8 cellular contexts compared by ENCODE assay signal in the genomic region with DNA sequence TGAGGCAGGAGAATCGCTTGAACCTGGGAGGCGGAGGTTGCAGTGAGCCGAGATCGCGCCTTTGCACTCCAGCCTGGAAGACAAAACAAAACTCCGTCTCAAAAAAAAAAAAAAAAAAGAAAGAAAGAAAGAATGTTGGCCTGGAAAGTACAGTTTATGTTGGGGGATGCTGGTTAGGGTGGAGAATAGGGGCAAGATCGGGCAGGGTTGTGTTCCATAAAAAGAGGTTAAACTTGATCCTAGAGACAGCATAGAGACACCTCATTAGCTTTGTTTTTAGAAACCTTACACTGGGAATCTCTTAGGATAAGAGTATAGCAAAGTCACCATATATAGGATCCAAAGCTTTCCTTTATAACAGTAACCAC. TPM values are rescaled to one million over a fixed set of nuclear protein-coding genes. Genes with fewer than 3 reads are reported as not detected.
DNase-seq lines count a peak whose midpoint lies in the region; ATAC-seq and TF ChIP-seq lines count a peak whose summit lies in the region.

No MANE protein-coding gene starts in this region.

- H3K9me3 ChIP-seq in Panc1 (ENCODE audit: control insufficient read depth, insufficient read depth, low read depth, low read length) (no peaks in the 10 kb centered on the region), MG63 (no peaks in the 10 kb centered on the region)

- H3K9me3 Mint-ChIP-seq in CD14-positive monocyte, result peaks cover 0 to 18% (median 9%) of the 10 kb centered on the region in 7 donors
- no peaks in the 10 kb centered on the region for H3K9me3 Mint-ChIP-seq in endothelial cell (ENCODE audit: unreplicated experiment)
- no peaks in the 10 kb centered on the region for H3K9me3 Mint-ChIP-seq in osteocyte (ENCODE audit: unreplicated experiment)

- no peak for ATAC-seq in Panc1

- H3K27ac ChIP-seq in Panc1 (ENCODE audit: low read length), result peak overlapping the region; percentile 85

- peaks cover 13% of the 10 kb centered on the region for H3K36me3 ChIP-seq in Panc1 (ENCODE audit: control insufficient read depth, insufficient read depth, low read length)
- peaks cover 25% of the 10 kb centered on the region for H3K36me3 ChIP-seq in MG63

- H3K36me3 Mint-ChIP-seq in CD14-positive monocyte, result peaks cover 44 to 49% of the 10 kb centered on the region in 2 donors
- peaks cover 14% of the 10 kb centered on the region for H3K36me3 Mint-ChIP-seq in endothelial cell (ENCODE audit: low read depth, unreplicated experiment)
- peaks cover 21% of the 10 kb centered on the region for H3K36me3 Mint-ChIP-seq in osteocyte (ENCODE audit: unreplicated experiment)

- TF ChIP-seq CTCF in CD14-positive monocyte (IDR thresholded peaks at IDR 0.05), result no peak
- TF ChIP-seq CTCF in Panc1 (IDR thresholded peaks at IDR 0.05), result no peak
- TF ChIP-seq CTCF in endothelial cell (IDR thresholded peaks at IDR 0.05; ENCODE audit: unreplicated experiment), result no peak
- no peak for TF ChIP-seq CTCF in osteocyte (IDR thresholded peaks at IDR 0.05)
- no peak for TF ChIP-seq CTCF in lower leg skin (IDR thresholded peaks at IDR 0.05)

- H3K4me3 Mint-ChIP-seq in CD14-positive monocyte (peak overlapping the region; percentile 95 to 97), endothelial cell (ENCODE audit: unreplicated experiment) (peak overlapping the region; percentile 24), osteocyte (ENCODE audit: unreplicated experiment) (peak overlapping the region; percentile 92)

- CTCF ChIA-PET in Panc1 (lab: Charles Lee), result interaction anchor here (1.1 to 1.4 kb wide), 2 partner anchors 71 to 113 kb away, joined by 3 to 6 read pairs; no protein-coding TSS in a partner anchor

- H3K27ac Mint-ChIP-seq in CD14-positive monocyte, result peak overlapping the region; percentile 98 to 100 (median 99)
- no peak overlapping the region for H3K27ac Mint-ChIP-seq in endothelial cell (ENCODE audit: unreplicated experiment)
- peak overlapping the region; percentile 99 for H3K27ac Mint-ChIP-seq in osteocyte (ENCODE audit: unreplicated experiment)

- H3K4me3 ChIP-seq in Panc1 (ENCODE audit: low read depth in 2 of 2, low read length in 2 of 2), result no peak overlapping the region
- H3K4me3 ChIP-seq in lower leg skin (ENCODE audit: low read depth, poor library complexity, severe bottlenecking), result no peak overlapping the region
- H3K4me3 ChIP-seq in MG63, result no peak overlapping the region

- WGBS in lower leg skin, 2 donors, result 49 to 50% methylated on average over 7 of the region's 7 CpGs

- no TSS peak for BruUV-seq in Panc1 (replicated peaks; lab: Mats Ljungman, UMichigan)

- no peak for TF ChIP-seq POLR2A in lower leg skin (IDR thresholded peaks at IDR 0.05)

- intact Hi-C loops in CD14-positive monocyte (cut with micrococcal nuclease), result loop anchor here in 1 of 2 donors (5.0 kb wide), 1 partner anchor 583 kb away; no protein-coding TSS in a partner anchor
- intact Hi-C loops in Panc1 (cut with micrococcal nuclease; ENCODE audit: unreplicated experiment), result no loop called here
- intact Hi-C loops in lower leg skin (cut with DNase I; ENCODE audit: low total_unique reads), result no loop called here

- H3K27me3 Mint-ChIP-seq in CD14-positive monocyte (ENCODE audit: low read depth in 3 of 3), result peaks cover 0 to 33% (median 0%) of the 10 kb centered on the region in 3 donors
- H3K27me3 Mint-ChIP-seq in endothelial cell (ENCODE audit: unreplicated experiment), result peaks cover 8% of the 10 kb centered on the region
- no peaks in the 10 kb centered on the region for H3K27me3 Mint-ChIP-seq in osteocyte (ENCODE audit: unreplicated experiment)

- DNase-seq in CD14-positive monocyte (ENCODE audit: low spot score), result no peak
- DNase-seq in Panc1 (ENCODE audit: low read depth, low spot score), result no peak
- DNase-seq in endothelial cell (ENCODE audit: low spot score), result no peak
- no peak for DNase-seq in osteocyte (ENCODE audit: extremely low spot score, unreplicated experiment)
- DNase-seq in putamen (ENCODE audit: low spot score), result no peak
- no peak for DNase-seq in lower leg skin (ENCODE audit: low spot score in 2 of 2)
- no peak for DNase-seq in NCI-H446 (lab: John Stamatoyannopoulos, UW)
- DNase-seq in MG63, result no peak

- H3K4me1 ChIP-seq in Panc1 (ENCODE audit: control insufficient read depth, insufficient read depth, low read length), result peaks cover 60% of the 10 kb centered on the region

- in situ Hi-C loops in Panc1 (cut with HindIII; ENCODE audit: low pct_unique_long_range_greater_than_20kb, low sequenced_read_pairs), result no loop called here

- POLR2A ChIA-PET in Panc1 (lab: Charles Lee), result interaction anchor here (0.6 to 0.7 kb wide), 4 partner anchors 11 to 371 kb away, joined by 3 to 9 read pairs (median 4); no protein-coding TSS in a partner anchor

- H3K4me1 Mint-ChIP-seq in CD14-positive monocyte (peaks cover 59% of the 10 kb centered on the region), endothelial cell (ENCODE audit: unreplicated experiment) (peaks cover 40% of the 10 kb centered on the region), osteocyte (ENCODE audit: unreplicated experiment) (peaks cover 73% of the 10 kb centered on the region)

- H3K27me3 ChIP-seq in Panc1 (ENCODE audit: control insufficient read depth, insufficient read depth, low read length) (no peaks in the 10 kb centered on the region), MG63 (no peaks in the 10 kb centered on the region)

RNA-seq across cellular contexts. Expression of gene FTH1, which starts 1.9 kb away (rescaled TPM):
- polyA plus RNA-seq in CD14-positive monocyte, result over 10,000 TPM in 1 of 2 donors, 1,000 to 10,000 TPM in 1; 8,968 to 11,239 TPM
- total RNA-seq in Panc1 (2021; ENCODE audit: unreplicated experiment) (2,322 TPM), endothelial cell (ENCODE audit: unreplicated experiment) (837 TPM), osteocyte (2,993 and 3,020 TPM in 2 replicates), lower leg skin (1,000 to 10,000 TPM in 1 of 4 donors, 100 to 1,000 TPM in 3; 583 to 1,081 (median 634) TPM)
- polyA plus RNA-seq in Panc1 (2012; ENCODE audit: insufficient read length), result 3,101 TPM
- total RNA-seq in MG63 (2014; rRNA removed; shearing (Covaris generic); ENCODE audit: low replicate concordance), result 301 and 415 TPM in 2 replicates

RNA-seq across cellular contexts. Expression of gene BEST1, which starts 19.2 kb away (rescaled TPM):
- 1 to 10 TPM; 5.9 to 7.4 TPM for polyA plus RNA-seq in CD14-positive monocyte
- total RNA-seq in Panc1 (2021; ENCODE audit: unreplicated experiment) (0.13 TPM), endothelial cell (ENCODE audit: unreplicated experiment) (0.08 TPM), osteocyte (0.81 and 2.0 TPM in 2 replicates), lower leg skin (1 to 10 TPM in 3 of 4 donors, under 1 TPM in 1; 0.89 to 2.8 (median 1.5) TPM)
- 0.59 TPM for polyA plus RNA-seq in Panc1 (2012; ENCODE audit: insufficient read length)
- total RNA-seq in MG63 (2014; rRNA removed; shearing (Covaris generic); ENCODE audit: low replicate concordance), result not detected in 2 replicates

RNA-seq across cellular contexts. Expression of gene RAB3IL1, which starts 52.0 kb away (rescaled TPM):
- not detected for polyA plus RNA-seq in CD14-positive monocyte
- total RNA-seq in Panc1 (2021; ENCODE audit: unreplicated experiment) (8.9 TPM), endothelial cell (ENCODE audit: unreplicated experiment) (8.9 TPM), osteocyte (44.2 and 49.2 TPM in 2 replicates), lower leg skin (10 to 100 TPM in 1 of 4 donors, 1 to 10 TPM in 3; 6.1 to 10.9 (median 7.8) TPM)
- polyA plus RNA-seq in Panc1 (2012; ENCODE audit: insufficient read length), result 17.7 TPM
- 2.8 and 3.0 TPM in 2 replicates for total RNA-seq in MG63 (2014; rRNA removed; shearing (Covaris generic); ENCODE audit: low replicate concordance)

Comparison
In these comparisons a context has a peak if more than half of its experiments do, and no peak if none do; other contexts are left out.
1. H3K4me3 Mint-ChIP-seq: peak in every context shown above with its lines; median percentile 96 in CD14-positive monocyte; 92 in osteocyte; 24 in endothelial cell.